ENCODE assay signal across 28 cellular contexts in the genomic region with DNA sequence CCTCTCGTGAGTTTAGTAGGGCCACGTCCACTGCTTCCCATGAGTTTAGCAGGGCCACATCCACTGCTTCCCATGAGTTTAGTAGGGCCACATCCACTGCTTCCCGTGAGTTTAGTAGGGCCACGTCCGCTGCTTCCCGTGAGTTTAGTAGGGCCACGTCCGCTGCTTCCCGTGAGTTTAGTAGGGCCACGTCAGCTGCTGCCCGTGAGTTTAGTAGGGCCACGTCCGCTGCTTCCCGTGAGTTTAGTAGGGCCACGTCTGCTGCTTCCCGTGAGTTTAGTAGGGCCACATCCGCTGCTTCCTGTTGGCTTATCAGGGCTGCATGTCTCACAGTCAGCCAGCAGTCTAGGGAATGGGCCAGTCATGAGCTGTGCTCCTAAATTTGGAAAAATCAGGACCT.
DNase-seq lines count a peak whose midpoint lies in the region; ATAC-seq, FAIRE-seq and TF ChIP-seq lines count a peak whose summit lies in the region.
"Had no signal": no experiment of that assay in that cellular context is flagged by ENCODE, and none has a peak within 500 bp of the region (broad histone marks: within the 10 kb centered on the region; RNA-seq: fewer than 3 reads in every experiment).

No MANE protein-coding gene starts in this region.

- peaks cover 0 to 34% of the 10 kb centered on the region in 2 donors for H3K27me3 Mint-ChIP-seq in effector memory CD8-positive, alpha-beta T cell
- H3K27me3 Mint-ChIP-seq: CD4-positive, CD25-positive, alpha-beta regulatory T cell had no signal

- H3K27ac Mint-ChIP-seq in effector memory CD8-positive, alpha-beta T cell: no peak overlapping the region
- H3K27ac Mint-ChIP-seq: CD14-positive monocyte; CD4-positive, alpha-beta memory T cell; CD4-positive, CD25-positive, alpha-beta regulatory T cell had no signal

- intact Hi-C loops in left ventricle myocardium inferior (cut with micrococcal nuclease) (no loop called here), right cardiac atrium (cut with DNase I) (no loop called here), HepG2 (cut with micrococcal nuclease; ENCODE audit: unreplicated experiment) (no loop called here), right lobe of liver (cut with DNase I) (no loop called here), esophagus muscularis mucosa (cut with DNase I) (no loop called here)

- WGBS in right cardiac atrium: 94% methylated on average over 17 of the region's 17 CpGs
- 32% methylated on average over 17 of the region's 17 CpGs for WGBS in HepG2 (ENCODE audit: low lambda C conversion rate)
- WGBS in right lobe of liver (ENCODE audit: insufficient coverage, low coverage, low lambda C conversion rate, missing lambda C conversion rate): 77% methylated on average over 11 of the region's 17 CpGs
- 97% methylated on average over 8 of the region's 17 CpGs for WGBS in esophagus muscularis mucosa
- WGBS in SK-N-SH (ENCODE audit: low lambda C conversion rate): 66% methylated on average over 12 of the region's 17 CpGs

- H3K27me3 ChIP-seq in left ventricle myocardium inferior (ENCODE audit: low read depth): no peaks in the 10 kb centered on the region
- H3K27me3 ChIP-seq in right cardiac atrium (ENCODE audit: control insufficient read depth, insufficient read depth): no peaks in the 10 kb centered on the region
- H3K27me3 ChIP-seq in HepG2 (ENCODE audit: control insufficient read depth in 1 of 2, insufficient read depth in 2 of 2, low read length in 2 of 2): peaks cover 0 to 6% of the 10 kb centered on the region in 2 experiments; a peak in 1 of 5 replicates
- H3K27me3 ChIP-seq in right lobe of liver: no peaks in the 10 kb centered on the region
- no peaks in the 10 kb centered on the region for H3K27me3 ChIP-seq in esophagus muscularis mucosa
- H3K27me3 ChIP-seq in SK-N-SH (ENCODE audit: insufficient read depth): no peaks in the 10 kb centered on the region
- H3K27me3 ChIP-seq: BE2C, BLaER1 had no signal

- FAIRE-seq in HepG2 (lab: Jason Lieb, UNC): no peak
- FAIRE-seq: A204.1, GM12878, GM12892, GM18507 had no signal

- POLR2A ChIA-PET in HepG2 (lab: Yijun Ruan, JAX): no interaction called here
- POLR2A ChIA-PET in SK-N-SH (lab: Yijun Ruan, JAX): no interaction called here

- in situ Hi-C loops in HepG2 (cut with HindIII; ENCODE audit: extremely low pct_ligation_motif_present, low pct_unique_long_range_greater_than_20kb): no loop called here

- H3K27ac ChIP-seq in left ventricle myocardium inferior (replicated peaks) (peak overlapping the region; percentile 84), right cardiac atrium (ENCODE audit: low read length) (no peak overlapping the region), HepG2 (ENCODE audit: extremely low read length, insufficient read depth, low read length) (no peak overlapping the region), right lobe of liver (no peak overlapping the region), esophagus muscularis mucosa (replicated peaks in 1 of 4) (no peak overlapping the region), SK-N-SH (ENCODE audit: low read depth in 2 of 2, low read length in 1 of 2) (no peak overlapping the region)
- H3K27ac ChIP-seq: BLaER1 had no signal

- H3K79me2 ChIP-seq in HepG2 (ENCODE audit: insufficient read depth, low read length): no peaks in the 10 kb centered on the region
- H3K79me2 ChIP-seq in SK-N-SH (ENCODE audit: insufficient read depth): no peaks in the 10 kb centered on the region

- H3K9ac ChIP-seq in HepG2 (ENCODE audit: insufficient read depth, low read depth, low read length) (no peak overlapping the region), SK-N-SH (no peak overlapping the region)
- H3K9ac ChIP-seq: BLaER1 had no signal

- ATAC-seq in right cardiac atrium (no peak), HepG2 (no peak), right lobe of liver (no peak)
- ATAC-seq in effector memory CD8-positive, alpha-beta T cell (replicated peaks): no peak
- ATAC-seq: GM12878 had no signal

- H3K9me2 ChIP-seq in SK-N-SH: no peaks in the 10 kb centered on the region

- H3K4me1 ChIP-seq in left ventricle myocardium inferior (peaks cover 63% of the 10 kb centered on the region), right cardiac atrium (ENCODE audit: control insufficient read depth, insufficient read depth, low read length) (no peaks in the 10 kb centered on the region), HepG2 (ENCODE audit: insufficient read depth, low read length) (no peaks in the 10 kb centered on the region), right lobe of liver (peaks cover 0 to 6% (median 0%) of the 10 kb centered on the region in 4 donors), esophagus muscularis mucosa (peaks cover 0 to 9% (median 0%) of the 10 kb centered on the region in 4 donors), SK-N-SH (ENCODE audit: control insufficient read depth in 1 of 2, insufficient read depth in 2 of 2, low read depth in 1 of 2, low read length in 1 of 2) (no peaks in the 10 kb centered on the region)
- H3K4me1 ChIP-seq: BLaER1 had no signal

- no peak for TF ChIP-seq POLR2A in HepG2 (IDR thresholded peaks at IDR 0.05; ENCODE audit: insufficient read depth in 1 of 2, low read depth in 2 of 2, low read length in 2 of 2)
- TF ChIP-seq POLR2A in right lobe of liver (IDR thresholded peaks at IDR 0.05): no peak
- TF ChIP-seq POLR2A in esophagus muscularis mucosa (IDR thresholded peaks at IDR 0.05; ENCODE audit: low read depth): no peak

- H3F3A ChIP-seq in SK-N-SH (replicated peaks; ENCODE audit: insufficient read depth): no peaks in the 10 kb centered on the region

- no peaks in the 10 kb centered on the region for H3K36me3 Mint-ChIP-seq in effector memory CD8-positive, alpha-beta T cell (ENCODE audit: insufficient read depth)
- H3K36me3 Mint-ChIP-seq: CD14-positive monocyte; CD4-positive, alpha-beta memory T cell; CD4-positive, CD25-positive, alpha-beta regulatory T cell; CD8-positive, alpha-beta memory T cell had no signal

- CTCF ChIA-PET in HepG2 (lab: Yijun Ruan, JAX; ENCODE audit: low intra/inter-chr PET ratio, low total read pairs): no interaction called here
- CTCF ChIA-PET in SK-N-SH (lab: Yijun Ruan, JAX): no interaction called here

- H3K4me3 Mint-ChIP-seq in effector memory CD8-positive, alpha-beta T cell: no peak overlapping the region
- H3K4me3 Mint-ChIP-seq: CD14-positive monocyte; CD4-positive, alpha-beta memory T cell; CD4-positive, CD25-positive, alpha-beta regulatory T cell; CD8-positive, alpha-beta memory T cell had no signal

- H2AFZ ChIP-seq in HepG2 (ENCODE audit: low read length) (no peak overlapping the region), SK-N-SH (ENCODE audit: low read depth) (no peak overlapping the region)

- no peaks in the 10 kb centered on the region for H3K9me3 Mint-ChIP-seq in effector memory CD8-positive, alpha-beta T cell
- H3K9me3 Mint-ChIP-seq: CD4-positive, alpha-beta memory T cell; CD4-positive, CD25-positive, alpha-beta regulatory T cell; CD8-positive, alpha-beta memory T cell had no signal

- no peak for TF ChIP-seq EP300 in HepG2 (IDR thresholded peaks at IDR 0.05; ENCODE audit: low read depth in 2 of 2, low read length in 2 of 2)
- no peak for TF ChIP-seq EP300 in HepG2 (CRISPR knock-in tag; IDR thresholded peaks at IDR 0.05; ENCODE audit: borderline replicate concordance)
- no peak for TF ChIP-seq EP300 in esophagus muscularis mucosa (IDR thresholded peaks at IDR 0.05)
- TF ChIP-seq EP300 in SK-N-SH (IDR thresholded peaks at IDR 0.05; ENCODE audit: borderline replicate concordance in 1 of 2, low read depth in 1 of 2, low read length in 1 of 2): no peak

- H3K4me3 ChIP-seq in left ventricle myocardium inferior (no peak overlapping the region), right cardiac atrium (ENCODE audit: low read length) (no peak overlapping the region), HepG2 (replicated peaks in 1 of 3; ENCODE audit: insufficient read depth in 1 of 3, low read depth in 2 of 3, low read length in 3 of 3) (no peak overlapping the region), right lobe of liver (no peak overlapping the region), esophagus muscularis mucosa (no peak overlapping the region), SK-N-SH (ENCODE audit: low read depth in 2 of 2, low read length in 1 of 2) (no peak overlapping the region)
- H3K4me3 ChIP-seq: BLaER1, GM12878 had no signal

- DNase-seq in left ventricle myocardium inferior (no peak), right cardiac atrium (no peak), HepG2 (ENCODE audit: low spot score) (no peak), right lobe of liver (no peak), esophagus muscularis mucosa (ENCODE audit: extremely low spot score) (peak; percentile 21), SK-N-SH (no peak)
- no peak for DNase-seq in effector memory CD8-positive, alpha-beta T cell
- DNase-seq: 8988T; ACHN; BE2C; C1 segment of cervical spinal cord; CD4-positive, alpha-beta memory T cell; CD4-positive, CD25-positive, alpha-beta regulatory T cell; CD8-positive, alpha-beta memory T cell; COR-L47; DMS 273 treated with DMSO at 0.1 percent for 48 hours; DMS153; DMS53; DMS79; DND-41; EL; GDM1 had no signal

- H3K9me3 ChIP-seq in left ventricle myocardium inferior (replicated peaks): no peaks in the 10 kb centered on the region
- no peaks in the 10 kb centered on the region for H3K9me3 ChIP-seq in right cardiac atrium (ENCODE audit: control insufficient read depth, low read length)
- H3K9me3 ChIP-seq in HepG2 (ENCODE audit: low read length): no peaks in the 10 kb centered on the region
- no peaks in the 10 kb centered on the region for H3K9me3 ChIP-seq in right lobe of liver
- no peaks in the 10 kb centered on the region for H3K9me3 ChIP-seq in esophagus muscularis mucosa
- H3K9me3 ChIP-seq in SK-N-SH: no peaks in the 10 kb centered on the region
- H3K9me3 ChIP-seq: BE2C, BLaER1 had no signal

- H4K20me1 ChIP-seq in HepG2 (ENCODE audit: insufficient read depth, low read length) (no peaks in the 10 kb centered on the region), SK-N-SH (ENCODE audit: insufficient read depth) (no peaks in the 10 kb centered on the region)
- H4K20me1 ChIP-seq: BLaER1 had no signal

- TF ChIP-seq CTCF in left ventricle myocardium inferior (IDR thresholded peaks at IDR 0.05; ENCODE audit: borderline replicate concordance): no peak
- no peak for TF ChIP-seq CTCF in HepG2 (CRISPR knock-in tag; IDR thresholded peaks at IDR 0.05)
- TF ChIP-seq CTCF in right lobe of liver (IDR thresholded peaks at IDR 0.05): no peak
- no peak for TF ChIP-seq CTCF in esophagus muscularis mucosa (IDR thresholded peaks at IDR 0.05)
- no peak for TF ChIP-seq CTCF in SK-N-SH (IDR thresholded peaks at IDR 0.05)

- H3K36me3 ChIP-seq in left ventricle myocardium inferior: no peaks in the 10 kb centered on the region
- H3K36me3 ChIP-seq in HepG2 (replicated peaks in 1 of 2; ENCODE audit: control insufficient read depth in 1 of 2, insufficient read depth in 2 of 2, low read length in 2 of 2): no peaks in the 10 kb centered on the region
- no peaks in the 10 kb centered on the region for H3K36me3 ChIP-seq in right lobe of liver
- H3K36me3 ChIP-seq in esophagus muscularis mucosa: no peaks in the 10 kb centered on the region
- H3K36me3 ChIP-seq in SK-N-SH (replicated peaks in 1 of 2; ENCODE audit: control insufficient read depth in 1 of 2, insufficient read depth in 2 of 2, low read length in 1 of 2): no peaks in the 10 kb centered on the region
- H3K36me3 ChIP-seq: BE2C, BLaER1 had no signal

- BruUV-seq in HepG2 (replicated peaks; lab: Mats Ljungman, UMichigan): no TSS peak

- TF ChIP-seq RAD21 in HepG2 (CRISPR knock-in tag; IDR thresholded peaks at IDR 0.05): no peak
- TF ChIP-seq RAD21 in SK-N-SH (IDR thresholded peaks at IDR 0.05; ENCODE audit: low read length): no peak

- no peaks in the 10 kb centered on the region for H3K4me1 Mint-ChIP-seq in effector memory CD8-positive, alpha-beta T cell (ENCODE audit: low read depth in 2 of 2)
- H3K4me1 Mint-ChIP-seq: CD14-positive monocyte; CD4-positive, alpha-beta memory T cell; CD4-positive, CD25-positive, alpha-beta regulatory T cell; CD8-positive, alpha-beta memory T cell had no signal

- H3K4me2 ChIP-seq in HepG2 (ENCODE audit: low read depth, low read length): no peak overlapping the region
- H3K4me2 ChIP-seq in SK-N-SH: no peak overlapping the region
- H3K4me2 ChIP-seq: BLaER1 had no signal
